ENCODE assay signal across 12 cellular contexts in genomic region chr12:67358686-67359374, GRCh38.
DNase-seq lines count a peak whose midpoint lies in the region; ATAC-seq, FAIRE-seq and TF ChIP-seq lines count a peak whose summit lies in the region.
"Had no signal": no experiment of that assay in that cellular context is flagged by ENCODE, and none has a peak within 500 bp of the region (broad histone marks: within the 10 kb centered on the region; RNA-seq: fewer than 3 reads in every experiment).

No MANE protein-coding gene starts in this region.

- H3K4me1 ChIP-seq in right atrium auricular region (peaks cover 0 to 44% of the 10 kb centered on the region in 2 donors), vagina (peaks cover 16% of the 10 kb centered on the region)

- TF ChIP-seq CTCF in BJ (IDR thresholded peaks at IDR 0.05; ENCODE audit: insufficient read depth, low read depth, low read length) = no peak
- TF ChIP-seq CTCF in right atrium auricular region (IDR thresholded peaks at IDR 0.05) = no peak
- no peak for TF ChIP-seq CTCF in vagina (IDR thresholded peaks at IDR 0.05)

- FAIRE-seq in GM12892 (lab: Jason Lieb, UNC) = no peak
- FAIRE-seq: TTC549 had no signal

- DNase-seq in BJ (ENCODE audit: low read depth) (peak; percentile 95), SK-MEL-5 (ENCODE audit: low read depth, low spot score) (peak; percentile 30), right atrium auricular region (ENCODE audit: low spot score) (no peak), vagina (ENCODE audit: extremely low spot score in 2 of 2) (no peak), GM12892 (ENCODE audit: insufficient read length) (no peak)
- DNase-seq in stimulated activated CD8-positive, alpha-beta memory T cell treated with anti-CD3 and anti-CD28 coated beads, Interleukin-4, amount 100 ng/mL, for 48 hours = no peak
- DNase-seq: activated naive CD4-positive, alpha-beta T cell treated with anti-CD3 and anti-CD28 coated beads, Interleukin-2, amount 10 ng/mL, durations not matched to agents 7 days and 5 days; Calu3 had no signal

- POLR2A ChIA-PET in BJ (lab: Charles Lee) = interaction anchor here (0.6 to 0.7 kb wide), 3 partner anchors 290 to 790 kb away, joined by 3 to 13 read pairs (median 3); partner anchors contain the start of gene DYRK2

- CTCF ChIA-PET in BJ (lab: Yijun Ruan, JAX) = interaction anchor here (0.7 to 1.6 kb wide), 4 partner anchors 52 to 550 kb away, joined by 3 to 4 read pairs (median 4); no protein-coding TSS in a partner anchor

- in situ Hi-C loops in SK-MEL-5 (cut with HindIII; ENCODE audit: low pct_unique_long_range_greater_than_20kb, low sequenced_read_pairs) = no loop called here

- intact Hi-C loops in vagina (cut with DNase I) = no loop called here

- peak overlapping the region; percentile 19 to 26 for H3K27ac ChIP-seq in right atrium auricular region
- H3K27ac ChIP-seq in vagina = no peak overlapping the region
- H3K27ac ChIP-seq: esophagus muscularis mucosa had no signal

- H3K27me3 ChIP-seq in BJ (ENCODE audit: control insufficient read depth, insufficient read depth, low read length) (no peaks in the 10 kb centered on the region), right atrium auricular region (no peaks in the 10 kb centered on the region), vagina (no peaks in the 10 kb centered on the region)
- H3K27me3 ChIP-seq: esophagus muscularis mucosa had no signal

- ATAC-seq in HG02885 (IDR thresholded peaks at IDR 0.05; ENCODE audit: poor library complexity, unreplicated experiment) (peak; percentile 50), HG02938 (IDR thresholded peaks at IDR 0.05; ENCODE audit: unreplicated experiment) (no peak)

- H3K4me3 ChIP-seq in BJ (ENCODE audit: low read depth, low read length) (no peak overlapping the region), right atrium auricular region (no peak overlapping the region), vagina (no peak overlapping the region)
- H3K4me3 ChIP-seq: esophagus muscularis mucosa had no signal

- H3K9me3 ChIP-seq in right atrium auricular region = no peaks in the 10 kb centered on the region
- no peaks in the 10 kb centered on the region for H3K9me3 ChIP-seq in vagina
- H3K9me3 ChIP-seq: esophagus muscularis mucosa had no signal

- H3K36me3 ChIP-seq in BJ (ENCODE audit: control insufficient read depth, insufficient read depth, low read length) = no peaks in the 10 kb centered on the region
- H3K36me3 ChIP-seq in right atrium auricular region = no peaks in the 10 kb centered on the region
- no peaks in the 10 kb centered on the region for H3K36me3 ChIP-seq in vagina
- H3K36me3 ChIP-seq: esophagus muscularis mucosa had no signal

- TF ChIP-seq POLR2A in vagina (IDR thresholded peaks at IDR 0.05) = no peak
- TF ChIP-seq POLR2A in GM12892 (IDR thresholded peaks at IDR 0.05; ENCODE audit: low read depth, low read length) = no peak

Comparison
In these comparisons a context has a peak if more than half of its experiments do, and no peak if none do; other contexts are left out.
1. DNase-seq: peak in BJ (single experiment) and SK-MEL-5 (single experiment); none in right atrium auricular region (single experiment), vagina (0 of 2), GM12892 (single experiment) and stimulated activated CD8-positive, alpha-beta memory T cell treated with anti-CD3 and anti-CD28 coated beads, Interleukin-4, amount 100 ng/mL, for 48 hours (single experiment).